In the genomic region with DNA sequence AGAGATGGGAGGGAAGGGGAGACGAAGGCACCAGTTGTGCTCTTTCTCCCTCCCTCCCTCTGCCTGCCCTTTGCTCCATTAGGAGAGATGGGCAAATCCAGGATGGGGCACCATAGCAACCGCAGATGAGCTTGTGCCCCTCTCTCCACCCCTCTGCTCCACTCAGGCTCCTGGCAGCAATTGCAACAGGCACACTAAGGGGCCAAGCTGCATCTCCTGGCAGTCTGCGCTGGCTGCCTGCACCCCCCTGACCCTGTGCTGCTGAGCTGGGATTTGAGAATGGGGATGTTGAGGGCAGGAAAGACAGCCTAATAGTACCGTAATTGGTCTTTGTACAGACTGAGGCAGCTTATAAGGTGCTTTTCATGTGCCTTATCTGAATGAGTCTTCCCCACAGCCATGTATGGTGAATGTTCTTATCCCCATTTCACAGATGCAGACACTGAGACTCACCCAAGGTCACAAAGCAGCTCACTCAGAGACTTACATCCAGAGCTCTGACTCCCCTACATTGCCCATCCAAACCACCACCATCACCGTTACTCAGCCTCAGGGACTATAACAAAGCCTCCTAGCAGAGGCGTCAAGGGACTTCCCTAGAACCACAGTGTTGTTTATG, we compare ENCODE assay signal across 19 cellular contexts. TPM values are rescaled to one million over a fixed set of nuclear protein-coding genes. Genes with fewer than 3 reads are reported as not detected.
"Had no signal": no experiment of that assay in that cellular context is flagged by ENCODE, and none has a peak within 500 bp of the region (broad histone marks: within the 10 kb centered on the region; RNA-seq: fewer than 3 reads in every experiment).

No MANE protein-coding gene starts in this region.

- H3K9me3 Mint-ChIP-seq: activated B cell treated with CpG ODN at 0.5 μM for 24 hours; activated CD8-positive, alpha-beta T cell treated with anti-CD3 and anti-CD28 coated beads for 36 hours; activated naive CD4-positive, alpha-beta T cell treated with anti-CD3 and anti-CD28 coated beads, Interleukin-2, amount 50 U/mL, for 24 hours; activated T-cell treated with anti-CD3 and anti-CD28 coated beads, Interleukin-2, amount 50 U/mL, for 4 hours; neural crest cell had no signal

- H3K36me3 Mint-ChIP-seq: activated naive CD4-positive, alpha-beta T cell treated with anti-CD3 and anti-CD28 coated beads, Interleukin-2, amount 50 U/mL, for 24 hours had no signal

- H3K36me3 ChIP-seq: adrenal gland, cardiac muscle cell, esophagus squamous epithelium, ovary, sigmoid colon, spleen had no signal

- H3K4me2 ChIP-seq: hepatocyte had no signal

- H3K9me3 ChIP-seq: adrenal gland, esophagus squamous epithelium, ovary, sigmoid colon, spleen had no signal

- DNase-seq: activated B cell treated with CpG ODN at 0.5 μM for 24 hours; activated CD4-positive, alpha-beta T cell treated with anti-CD3 and anti-CD28 coated beads for 48 hours; activated CD8-positive, alpha-beta T cell treated with anti-CD3 and anti-CD28 coated beads for 36 hours; activated effector memory CD4-positive, alpha-beta T cell treated with Interleukin-2 at 50 U/mL for 16 hours; activated T-cell treated with anti-CD3 and anti-CD28 coated beads, Interleukin-2, amount 50 U/mL, for 4 hours; adrenal gland; esophagus squamous epithelium; mammary epithelial cell; sigmoid colon; spleen had no signal

- H3K4me3 ChIP-seq: adrenal gland, cardiac muscle cell, esophagus squamous epithelium, hepatocyte, ovary, sigmoid colon, spleen had no signal

- H3K27ac Mint-ChIP-seq: activated B cell treated with CpG ODN at 0.5 μM for 24 hours; activated CD8-positive, alpha-beta T cell treated with anti-CD3 and anti-CD28 coated beads for 36 hours; activated naive CD4-positive, alpha-beta T cell treated with anti-CD3 and anti-CD28 coated beads, Interleukin-2, amount 50 U/mL, for 24 hours had no signal

- ATAC-seq: activated CD8-positive, alpha-beta T cell treated with anti-CD3 and anti-CD28 coated beads for 36 hours; activated T-cell treated with anti-CD3 and anti-CD28 coated beads, Interleukin-2, amount 50 U/mL, for 4 hours; left lobe of liver had no signal

- H3K27me3 ChIP-seq: adrenal gland, cardiac muscle cell, hepatocyte, ovary, sigmoid colon had no signal

- H2AFZ ChIP-seq: hepatocyte had no signal

- H3K27me3 Mint-ChIP-seq: activated CD8-positive, alpha-beta T cell treated with anti-CD3 and anti-CD28 coated beads for 36 hours; activated naive CD4-positive, alpha-beta T cell treated with anti-CD3 and anti-CD28 coated beads, Interleukin-2, amount 50 U/mL, for 24 hours had no signal

- H3K79me2 ChIP-seq: hepatocyte had no signal

- H3K4me3 Mint-ChIP-seq: activated B cell treated with CpG ODN at 0.5 μM for 24 hours; activated CD8-positive, alpha-beta T cell treated with anti-CD3 and anti-CD28 coated beads for 36 hours; activated naive CD4-positive, alpha-beta T cell treated with anti-CD3 and anti-CD28 coated beads, Interleukin-2, amount 50 U/mL, for 24 hours; activated T-cell treated with anti-CD3 and anti-CD28 coated beads, Interleukin-2, amount 50 U/mL, for 4 hours; neural crest cell had no signal

- H3K4me1 ChIP-seq: adrenal gland had no signal

- H3K27ac ChIP-seq: adrenal gland, cardiac muscle cell, esophagus squamous epithelium, hepatocyte, ovary, sigmoid colon, spleen had no signal

RNA-seq across cellular contexts. Expression of a gene that starts 0.5 kb away (rescaled TPM):
- total RNA-seq: endothelial cell of umbilical vein, glomerular endothelial cell, mammary epithelial cell, pulmonary artery endothelial cell had no signal
- polyA plus RNA-seq: cardiac muscle cell, endothelial cell of umbilical vein had no signal
